ENCODE assay signal across 15 cellular contexts in genomic region chr2:66948234-66948633, GRCh38.
DNase-seq lines count a peak whose midpoint lies in the region; ATAC-seq and TF ChIP-seq lines count a peak whose summit lies in the region.
"Had no signal": no experiment of that assay in that cellular context is flagged by ENCODE, and none has a peak within 500 bp of the region (broad histone marks: within the 10 kb centered on the region; RNA-seq: fewer than 3 reads in every experiment).

No MANE protein-coding gene starts in this region.

- WGBS in testis, 2 donors, result 72 to 80% methylated on average over 3 of the region's 3 CpGs

- H3F3A ChIP-seq in MM.1S (ENCODE audit: insufficient read depth, low read length), result no peaks in the 10 kb centered on the region

- intact Hi-C loops in activated CD4-positive, alpha-beta T cell treated with anti-CD3 and anti-CD28 coated beads, Interleukin-2, amount 10 ng/mL, durations not matched to agents 24 days and 14 days (cut with micrococcal nuclease), result no loop called here
- intact Hi-C loops in testis (cut with DNase I; ENCODE audit: low total_unique reads), result no loop called here

- H3K27ac Mint-ChIP-seq in activated CD4-positive, alpha-beta T cell treated with anti-CD3 and anti-CD28 coated beads, Interleukin-2, amount 10 ng/mL, durations not matched to agents 24 days and 14 days, result no peak overlapping the region
- H3K27ac Mint-ChIP-seq: B cell; CD4-positive, alpha-beta T cell; HFFc6 had no signal

- no peak for ATAC-seq in HG02840 (IDR thresholded peaks at IDR 0.05; ENCODE audit: low FRiP score, unreplicated experiment)
- ATAC-seq: GM12878 had no signal

- H3K27me3 ChIP-seq in MM.1S (replicated peaks; ENCODE audit: insufficient read depth, low read length) (no peaks in the 10 kb centered on the region), testis (no peaks in the 10 kb centered on the region)

- no peak overlapping the region for H2AFZ ChIP-seq in MM.1S (ENCODE audit: low read length)

- TF ChIP-seq POLR2A in testis (IDR thresholded peaks at IDR 0.05), result no peak

- in situ Hi-C loops in SK-MEL-5 (cut with HindIII; ENCODE audit: low pct_unique_long_range_greater_than_20kb, low sequenced_read_pairs), result no loop called here

- no peak overlapping the region for H3K4me3 ChIP-seq in MM.1S (ENCODE audit: low read length)
- no peak overlapping the region for H3K4me3 ChIP-seq in testis
- H3K4me3 ChIP-seq: GM12878 had no signal

- no peaks in the 10 kb centered on the region for H3K9me2 ChIP-seq in MM.1S (replicated peaks; ENCODE audit: insufficient read depth, low read length)

- no peaks in the 10 kb centered on the region for H3K36me3 Mint-ChIP-seq in activated CD4-positive, alpha-beta T cell treated with anti-CD3 and anti-CD28 coated beads, Interleukin-2, amount 10 ng/mL, durations not matched to agents 24 days and 14 days (ENCODE audit: low read depth)

- H3K36me3 ChIP-seq in MM.1S (replicated peaks; ENCODE audit: insufficient read depth, low read length) (no peaks in the 10 kb centered on the region), testis (ENCODE audit: low read depth, missing control alignments) (no peaks in the 10 kb centered on the region)

- H4K20me1 ChIP-seq in MM.1S (ENCODE audit: insufficient read depth, low read length), result no peaks in the 10 kb centered on the region

- no peaks in the 10 kb centered on the region for H3K79me2 ChIP-seq in MM.1S (ENCODE audit: low read length)

- H3K9me3 ChIP-seq in MM.1S (replicated peaks; ENCODE audit: insufficient read depth, low read length) (no peaks in the 10 kb centered on the region), testis (no peaks in the 10 kb centered on the region)

- no peak overlapping the region for H3K27ac ChIP-seq in MM.1S (ENCODE audit: low read length)
- H3K27ac ChIP-seq in testis, result no peak overlapping the region

- no peak overlapping the region for H3K9ac ChIP-seq in MM.1S (ENCODE audit: low read length)

- DNase-seq in activated CD4-positive, alpha-beta T cell treated with anti-CD3 and anti-CD28 coated beads, Interleukin-2, amount 10 ng/mL, durations not matched to agents 24 days and 14 days, result peak; percentile 18
- no peak for DNase-seq in activated CD4-positive, alpha-beta T cell treated with anti-CD3 and anti-CD28 coated beads for 4 hours
- DNase-seq in SK-MEL-5 (ENCODE audit: low read depth, low spot score) (peak; percentile 46), medulla oblongata (ENCODE audit: extremely low spot score) (peak; percentile 75), MM.1S (no peak), testis (no peak)
- no peak for DNase-seq in stimulated activated naive CD4-positive, alpha-beta T cell (lab: John Stamatoyannopoulos, UW)
- DNase-seq: 8988T; CD4-positive, alpha-beta T cell; DMS79; HCEC 1CT; HFFc6 had no signal

- H3K4me1 ChIP-seq in MM.1S (ENCODE audit: low read length), result no peaks in the 10 kb centered on the region
- no peaks in the 10 kb centered on the region for H3K4me1 ChIP-seq in testis

- H3K27me3 Mint-ChIP-seq in activated CD4-positive, alpha-beta T cell treated with anti-CD3 and anti-CD28 coated beads, Interleukin-2, amount 10 ng/mL, durations not matched to agents 24 days and 14 days, result no peaks in the 10 kb centered on the region
- H3K27me3 Mint-ChIP-seq: B cell; CD4-positive, alpha-beta T cell had no signal

- no peak for TF ChIP-seq CTCF in MM.1S (IDR thresholded peaks at IDR 0.05; ENCODE audit: low read length)
- TF ChIP-seq CTCF in testis (IDR thresholded peaks at IDR 0.05), result no peak

- no peaks in the 10 kb centered on the region for H3K4me1 Mint-ChIP-seq in activated CD4-positive, alpha-beta T cell treated with anti-CD3 and anti-CD28 coated beads, Interleukin-2, amount 10 ng/mL, durations not matched to agents 24 days and 14 days
- H3K4me1 Mint-ChIP-seq: B cell had no signal

- no peaks in the 10 kb centered on the region for H3K9me3 Mint-ChIP-seq in activated CD4-positive, alpha-beta T cell treated with anti-CD3 and anti-CD28 coated beads, Interleukin-2, amount 10 ng/mL, durations not matched to agents 24 days and 14 days
- H3K9me3 Mint-ChIP-seq: CD4-positive, alpha-beta T cell; HFFc6 had no signal

- no peak overlapping the region for H3K4me2 ChIP-seq in MM.1S (ENCODE audit: low read depth, low read length)

- no peak overlapping the region for H3K4me3 Mint-ChIP-seq in activated CD4-positive, alpha-beta T cell treated with anti-CD3 and anti-CD28 coated beads, Interleukin-2, amount 10 ng/mL, durations not matched to agents 24 days and 14 days
- H3K4me3 Mint-ChIP-seq: B cell; CD4-positive, alpha-beta T cell; HFFc6 had no signal

Comparison
In these comparisons a context has a peak if more than half of its experiments do, and no peak if none do; other contexts are left out.
1. DNase-seq: peak in activated CD4-positive, alpha-beta T cell treated with anti-CD3 and anti-CD28 coated beads, Interleukin-2, amount 10 ng/mL, durations not matched to agents 24 days and 14 days (single experiment), SK-MEL-5 (single experiment) and medulla oblongata (single experiment); none in activated CD4-positive, alpha-beta T cell treated with anti-CD3 and anti-CD28 coated beads for 4 hours (0 of 2), MM.1S (single experiment), stimulated activated naive CD4-positive, alpha-beta T cell (0 of 6) and testis (single experiment).